In the genomic region with DNA sequence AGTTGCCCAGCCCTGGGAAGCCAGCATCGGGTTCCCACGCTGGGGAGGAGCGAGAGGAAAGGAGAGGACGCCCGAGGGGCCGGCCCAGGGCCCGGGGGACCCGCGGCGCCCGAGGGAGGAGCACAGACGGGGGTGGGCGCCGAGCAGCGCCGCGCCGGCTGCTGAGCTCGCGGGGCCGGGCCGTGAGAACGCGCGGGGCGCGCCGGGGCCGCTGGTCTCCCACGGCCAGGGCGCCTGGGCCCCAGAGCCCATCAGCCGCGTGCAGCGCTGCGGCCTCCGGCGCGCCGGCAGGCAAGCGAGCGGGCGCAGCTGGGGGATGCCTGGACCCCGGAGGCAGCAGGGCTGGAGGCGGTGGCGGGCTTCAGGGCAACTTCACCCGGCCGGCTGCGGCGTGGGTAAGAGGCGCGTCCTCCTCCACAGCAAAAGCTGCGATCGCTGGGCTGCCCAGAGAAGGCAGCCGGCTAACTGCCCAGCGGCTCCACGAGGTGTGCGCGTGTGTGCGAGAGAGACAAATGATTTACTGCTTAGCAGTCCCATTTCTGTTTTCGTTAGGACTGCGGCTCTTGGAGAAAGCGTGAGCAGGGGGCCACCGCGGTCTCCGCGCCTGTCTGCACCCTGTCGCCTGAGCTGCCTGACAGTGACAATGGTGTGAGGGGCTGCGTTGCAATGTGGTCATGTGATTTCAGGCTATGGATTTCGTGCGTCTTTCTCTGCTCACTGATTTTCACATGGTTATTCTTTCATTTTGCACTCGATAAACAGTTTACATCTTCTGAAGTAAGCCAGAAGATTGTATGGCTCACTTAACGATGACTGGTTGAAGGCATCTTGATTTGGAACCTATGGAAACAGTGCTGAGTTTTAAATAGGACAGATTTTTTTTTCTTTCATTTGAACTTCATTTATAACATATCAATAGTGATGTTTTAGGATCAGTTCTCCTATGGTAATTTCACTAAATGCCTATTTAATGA, we compare ENCODE assay signal across 8 cellular contexts. TPM values are rescaled to one million over a fixed set of nuclear protein-coding genes. Genes with fewer than 3 reads are reported as not detected.
DNase-seq lines count a peak whose midpoint lies in the region; ATAC-seq and TF ChIP-seq lines count a peak whose summit lies in the region.

No MANE protein-coding gene starts in this region.

- H3F3A ChIP-seq in PC-3 (ENCODE audit: low read length, unreplicated experiment) = no peaks in the 10 kb centered on the region

- CTCF ChIA-PET in PC-3 (lab: Charles Lee) = interaction anchor here (0.7 kb wide), 1 partner anchor 119 kb away, joined by 3 read pairs; no protein-coding TSS in a partner anchor

- H2AFZ ChIP-seq in PC-3 (ENCODE audit: low read length) = peak overlapping the region; percentile 90

- H3K9me3 Mint-ChIP-seq in chondrocyte (ENCODE audit: low read depth) = no peaks in the 10 kb centered on the region

- peaks cover 1% of the 10 kb centered on the region for H3K27me3 Mint-ChIP-seq in chondrocyte (ENCODE audit: low read depth)

- H3K4me1 ChIP-seq in PC-3 (ENCODE audit: insufficient read depth, low read length) = peaks cover 27% of the 10 kb centered on the region

- H3K9me2 ChIP-seq in PC-3 (replicated peaks; ENCODE audit: low read length) = no peaks in the 10 kb centered on the region

- H4K20me1 ChIP-seq in PC-3 (ENCODE audit: low read length) = no peaks in the 10 kb centered on the region

- peak overlapping the region; percentile 66 for H3K27ac ChIP-seq in PC-3 (ENCODE audit: low read length)

- peak overlapping the region; percentile 97 for H3K4me2 ChIP-seq in PC-3 (ENCODE audit: low read length)

- POLR2A ChIA-PET in PC-3 (lab: Charles Lee; ENCODE audit: unreplicated experiment) = no interaction called here

- H3K9ac ChIP-seq in PC-3 (ENCODE audit: low read length) = peak overlapping the region; percentile 88

- no peak for TF ChIP-seq CTCF in PC-3 (conservative IDR thresholded peaks at IDR 0.05; ENCODE audit: low read depth, low read length)
- no peak for TF ChIP-seq CTCF in chondrocyte (IDR thresholded peaks at IDR 0.05)
- TF ChIP-seq CTCF in kidney epithelial cell (IDR thresholded peaks at IDR 0.05; ENCODE audit: insufficient read depth, low read length, poor library complexity, severe bottlenecking) = no peak

- no peaks in the 10 kb centered on the region for H3K9me3 ChIP-seq in PC-3 (ENCODE audit: low read length)

- peak overlapping the region; percentile 86 for H3K4me3 Mint-ChIP-seq in chondrocyte (ENCODE audit: unreplicated experiment)

- H3K4me3 ChIP-seq in PC-3 (ENCODE audit: low read length) (peak overlapping the region; percentile 87), kidney epithelial cell (ENCODE audit: low read depth, low read length) (peak overlapping the region; percentile 66)

- H3K27me3 ChIP-seq in PC-3 (ENCODE audit: low read length) (no peaks in the 10 kb centered on the region), kidney epithelial cell (ENCODE audit: control insufficient read depth, insufficient read depth, low read length) (no peaks in the 10 kb centered on the region)

- intact Hi-C loops in PC-3 (cut with micrococcal nuclease) = loop anchor here (1.0 to 5.0 kb wide), 3 partner anchors 39 to 225 kb away; no protein-coding TSS in a partner anchor

- H3K36me3 ChIP-seq in PC-3 (ENCODE audit: low read depth, low read length) (no peaks in the 10 kb centered on the region), kidney epithelial cell (ENCODE audit: control insufficient read depth, insufficient read depth, low read length) (no peaks in the 10 kb centered on the region)

- DNase-seq in AG20443 (ENCODE audit: low spot score) = peak; percentile 61
- peak; percentile 45 for DNase-seq in PC-3
- DNase-seq in chondrocyte (ENCODE audit: low spot score) = peak; percentile 82
- no peak for DNase-seq in kidney epithelial cell (ENCODE audit: low read depth)
- DNase-seq in stimulated activated CD8-positive, alpha-beta memory T cell treated with anti-CD3 and anti-CD28 coated beads, Interleukin-4, amount 100 ng/mL, for 48 hours = peak; percentile 28
- DNase-seq in HT-29 (ENCODE audit: low spot score) = no peak

- H3K36me3 Mint-ChIP-seq in chondrocyte (ENCODE audit: low read depth) = peaks cover 4% of the 10 kb centered on the region

- H3K27ac Mint-ChIP-seq in chondrocyte (ENCODE audit: unreplicated experiment) = peak overlapping the region; percentile 84

- peaks cover 51% of the 10 kb centered on the region for H3K4me1 Mint-ChIP-seq in chondrocyte (ENCODE audit: low read depth)

- no TSS peak for BruUV-seq in PC-3 (replicated peaks; lab: Mats Ljungman, UMichigan)

- peaks cover 47% of the 10 kb centered on the region for H3K79me2 ChIP-seq in PC-3 (ENCODE audit: low read length)

- ATAC-seq in GM18861 (IDR thresholded peaks at IDR 0.05; ENCODE audit: unreplicated experiment) (peak; percentile 35), HG03039 (IDR thresholded peaks at IDR 0.05; ENCODE audit: unreplicated experiment) (peak; percentile 50), PC-3 (peak; percentile 52)

RNA-seq across cellular contexts. Expression of gene GUCY1A1, which starts 1.2 kb away (rescaled TPM):
- 9.2 and 9.3 TPM in 2 replicates for total RNA-seq in PC-3 (2014; rRNA removed)
- total RNA-seq in chondrocyte = 29.4 to 33.9 TPM (median 30.9 TPM) in 3 replicates
- total RNA-seq in kidney epithelial cell = 2.2 and 3.1 TPM in 2 replicates
- 0.21 and 0.61 TPM in 2 replicates for total RNA-seq in HT-29 (2014; rRNA removed; shearing (Covaris generic))

Comparison
In these comparisons a context has a peak if more than half of its experiments do, and no peak if none do; other contexts are left out.
1. DNase-seq: peak in AG20443 (single experiment), PC-3 (single experiment), chondrocyte (single experiment) and stimulated activated CD8-positive, alpha-beta memory T cell treated with anti-CD3 and anti-CD28 coated beads, Interleukin-4, amount 100 ng/mL, for 48 hours (single experiment); none in kidney epithelial cell (single experiment) and HT-29 (single experiment).
2. Peak in every context shown above with its lines, with median percentiles within 50 percentile points of each other: ATAC-seq.